In genomic region chr2:96531872-96532505, GRCh38 we compare ENCODE assay signal across 1 cellular context.
TF ChIP-seq lines count a peak whose summit lies in the region.

No MANE protein-coding gene starts in this region.

TF ChIP-seq in GM23338, 12 proteins besides CTCF, POLR2A, EP300 and RAD21 (continued from another document):
- TF ChIP-seq ZNF462 (CRISPR knock-in tag; IDR thresholded peaks at IDR 0.05) (no peak), EZH2phosphoT487 (IDR thresholded peaks at IDR 0.05; ENCODE audit: unreplicated experiment) (no peak), ETS1 (IDR thresholded peaks at IDR 0.05) (peak; percentile 46; the same call in 1 of the 2 replicates), CREB1 (CRISPR knock-in tag; IDR thresholded peaks at IDR 0.05; ENCODE audit: low read depth) (peak; percentile 66; the same call in 1 of the 2 replicates), ZNF114 (CRISPR knock-in tag; IDR thresholded peaks at IDR 0.05) (no peak), ZNF331 (CRISPR knock-in tag; IDR thresholded peaks at IDR 0.05; ENCODE audit: low read depth) (no peak), JUNB (IDR thresholded peaks at IDR 0.05; ENCODE audit: unreplicated experiment) (no peak), EZH2 (IDR thresholded peaks at IDR 0.05; ENCODE audit: low read depth, unreplicated experiment) (no peak)
